8 cellular contexts compared by ENCODE assay signal in the genomic region with DNA sequence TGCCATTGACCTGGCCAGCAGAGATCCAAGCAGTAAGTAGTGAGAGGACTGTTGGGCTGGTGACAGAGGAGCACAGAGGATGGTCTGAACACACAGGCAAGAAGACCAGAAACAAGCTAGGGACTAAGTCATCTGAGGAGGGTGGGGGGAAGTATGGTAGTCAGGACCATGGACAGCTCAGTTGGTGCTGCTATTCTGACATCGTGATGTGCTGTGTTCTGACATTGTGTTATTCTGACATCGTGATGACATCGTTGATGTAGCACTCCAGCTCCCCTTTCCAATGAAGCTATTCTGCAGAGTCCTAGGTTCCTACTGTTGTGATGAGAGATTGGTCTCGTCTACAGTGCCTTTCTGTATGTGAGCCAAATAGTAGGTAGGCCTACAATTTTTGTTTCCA. TPM values are rescaled to one million over a fixed set of nuclear protein-coding genes. Genes with fewer than 3 reads are reported as not detected.
DNase-seq lines count a peak whose midpoint lies in the region; ATAC-seq and TF ChIP-seq lines count a peak whose summit lies in the region.
"Had no signal": no experiment of that assay in that cellular context is flagged by ENCODE, and none has a peak within 500 bp of the region (broad histone marks: within the 10 kb centered on the region; RNA-seq: fewer than 3 reads in every experiment).

No MANE protein-coding gene starts in this region.

- no peaks in the 10 kb centered on the region for H3K36me3 Mint-ChIP-seq in activated T-helper 17 cell treated with anti-CD3 and anti-CD28 coated beads, Interleukin-2, amount 50 U/mL, for 72 hours (ENCODE audit: low read depth)

- no peaks in the 10 kb centered on the region for H3K9me3 ChIP-seq in NT2/D1 (ENCODE audit: insufficient read depth, low read length)

- ATAC-seq in activated T-helper 17 cell treated with anti-CD3 and anti-CD28 coated beads, Interleukin-2, amount 50 U/mL, for 72 hours (replicated peaks) = peak; percentile 28
- ATAC-seq in left ventricle myocardium superior = peak; percentile 71
- no peak for ATAC-seq in GM19467 (IDR thresholded peaks at IDR 0.05; ENCODE audit: unreplicated experiment)

- DNase-seq in GM20000 (ENCODE audit: low spot score) (peak; percentile 60), NT2/D1 (ENCODE audit: low read depth, low spot score) (peak; percentile 57), left ventricle myocardium superior (no peak), NCI-H1436 treated with DMSO at 0.1 percent for 48 hours (lab: John Stamatoyannopoulos, UW) (no peak)
- peak; percentile 25 for DNase-seq in stimulated activated CD4-positive, alpha-beta T cell treated with anti-CD3 and anti-CD28 coated beads, Interleukin-1b, Interleukin-23, amount 100 ng/mL, for 48 hours

- TF ChIP-seq CTCF in GM20000 (IDR thresholded peaks at IDR 0.05; ENCODE audit: extremely low read depth, missing control alignments) = no peak

- no peaks in the 10 kb centered on the region for H3K27me3 ChIP-seq in NT2/D1 (ENCODE audit: insufficient read depth, insufficient read length)

- H3K4me3 ChIP-seq in NT2/D1 (ENCODE audit: insufficient read length, low read depth) = no peak overlapping the region

- no peaks in the 10 kb centered on the region for H3K9me3 Mint-ChIP-seq in activated T-helper 17 cell treated with anti-CD3 and anti-CD28 coated beads, Interleukin-2, amount 50 U/mL, for 72 hours
- H3K9me3 Mint-ChIP-seq: T-helper 1 cell treated with Interleukin-12 subunit alpha and Interleukin-12 subunit beta and Interleukin-4 antibody, amounts not matched to agents 30 μg/mL and 1 μg/mL, for 36 hours had no signal

- H3K36me3 ChIP-seq in NT2/D1 (ENCODE audit: insufficient read depth, insufficient read length, low read length) = no peaks in the 10 kb centered on the region

- H3K4me1 ChIP-seq in NT2/D1 (ENCODE audit: insufficient read depth, insufficient read length) = no peaks in the 10 kb centered on the region

- H3K27me3 Mint-ChIP-seq in activated T-helper 17 cell treated with anti-CD3 and anti-CD28 coated beads, Interleukin-2, amount 50 U/mL, for 72 hours = peaks cover 5% of the 10 kb centered on the region

- no peak overlapping the region for H3K4me3 Mint-ChIP-seq in activated T-helper 17 cell treated with anti-CD3 and anti-CD28 coated beads, Interleukin-2, amount 50 U/mL, for 72 hours
- H3K4me3 Mint-ChIP-seq: T-helper 1 cell treated with Interleukin-12 subunit alpha and Interleukin-12 subunit beta and Interleukin-4 antibody, amounts not matched to agents 30 μg/mL and 1 μg/mL, for 36 hours had no signal

- H3K27ac Mint-ChIP-seq in activated T-helper 17 cell treated with anti-CD3 and anti-CD28 coated beads, Interleukin-2, amount 50 U/mL, for 72 hours = no peak overlapping the region
- H3K27ac Mint-ChIP-seq: T-helper 1 cell treated with Interleukin-12 subunit alpha and Interleukin-12 subunit beta and Interleukin-4 antibody, amounts not matched to agents 30 μg/mL and 1 μg/mL, for 36 hours had no signal

- intact Hi-C loops in left ventricle myocardium superior (cut with micrococcal nuclease) = no loop called here

- no peaks in the 10 kb centered on the region for H3K4me1 Mint-ChIP-seq in activated T-helper 17 cell treated with anti-CD3 and anti-CD28 coated beads, Interleukin-2, amount 50 U/mL, for 72 hours

- H3K9ac ChIP-seq in NT2/D1 (ENCODE audit: insufficient read length, low read depth) = no peak overlapping the region

RNA-seq across cellular contexts. Expression of a gene that starts 28.7 kb away (rescaled TPM):
- not detected for total RNA-seq in activated T-helper 17 cell treated with anti-CD3 and anti-CD28 coated beads, Interleukin-2, amount 50 U/mL, for 72 hours
- total RNA-seq in left ventricle myocardium superior = 0.25 TPM

RNA-seq across cellular contexts. Expression of a gene that starts 36.3 kb away (rescaled TPM):
- 1 to 10 TPM; 3.3 to 9.4 TPM for total RNA-seq in activated T-helper 17 cell treated with anti-CD3 and anti-CD28 coated beads, Interleukin-2, amount 50 U/mL, for 72 hours
- total RNA-seq in left ventricle myocardium superior = 10.5 TPM

Comparison
In these comparisons a context has a peak if more than half of its experiments do, and no peak if none do; other contexts are left out.
1. DNase-seq: peak in GM20000 (single experiment), NT2/D1 (single experiment) and stimulated activated CD4-positive, alpha-beta T cell treated with anti-CD3 and anti-CD28 coated beads, Interleukin-1b, Interleukin-23, amount 100 ng/mL, for 48 hours (single experiment); none in left ventricle myocardium superior (single experiment) and NCI-H1436 treated with DMSO at 0.1 percent for 48 hours (single experiment).